Comparison of ENCODE assay signal across 9 cellular contexts in genomic region chr7:117401293-117402002, GRCh38. TPM values are rescaled to one million over a fixed set of nuclear protein-coding genes. Genes with fewer than 3 reads are reported as not detected.
A peak's percentile ranks its signal among the peaks of the same experiment; 100 is the strongest.
DNase-seq lines count a peak whose midpoint lies in the region; ATAC-seq and TF ChIP-seq lines count a peak whose summit lies in the region.
"Had no signal": no experiment of that assay in that cellular context is flagged by ENCODE, and none has a peak within 500 bp of the region (broad histone marks: within the 10 kb centered on the region; RNA-seq: fewer than 3 reads in every experiment).

No MANE protein-coding gene starts in this region.

- DNase-seq in AG20443 (ENCODE audit: low spot score) (peak; percentile 11), NAMALWA (ENCODE audit: low spot score) (peak; percentile 50), foreskin fibroblast (no peak), caudate nucleus (lab: John Stamatoyannopoulos, UW) (no peak), NCI-H1694 treated with DMSO at 0.1 percent for 48 hours (lab: John Stamatoyannopoulos, UW) (no peak), colonic mucosa (no peak), SW 1271 (lab: John Stamatoyannopoulos, UW) (no peak)
- DNase-seq: activated effector memory CD4-positive, alpha-beta T cell treated with Interleukin-2 at 50 U/mL for 16 hours had no signal

- no peak overlapping the region for H3K27ac ChIP-seq in caudate nucleus (ENCODE audit: low read depth, low read length)
- H3K27ac ChIP-seq in colonic mucosa, result no peak overlapping the region

- no peaks in the 10 kb centered on the region for H3K36me3 ChIP-seq in colonic mucosa

- no peak overlapping the region for H3K4me3 ChIP-seq in foreskin fibroblast (ENCODE audit: low read depth in 1 of 2, low read length in 2 of 2)
- no peak overlapping the region for H3K4me3 ChIP-seq in colonic mucosa

- no peaks in the 10 kb centered on the region for H3K9me3 ChIP-seq in colonic mucosa

- no peaks in the 10 kb centered on the region for H3K4me1 ChIP-seq in colonic mucosa

- intact Hi-C loops in colonic mucosa (cut with DNase I), result no loop called here

- H3K9ac ChIP-seq in colonic mucosa (ENCODE audit: low read depth in 2 of 2, low read length in 2 of 2), result no peak overlapping the region

- no peaks in the 10 kb centered on the region for H3K27me3 ChIP-seq in colonic mucosa

- ATAC-seq in GM19351 (IDR thresholded peaks at IDR 0.05; ENCODE audit: unreplicated experiment), result peak; percentile 57

- TF ChIP-seq CTCF in foreskin fibroblast (IDR thresholded peaks at IDR 0.05; ENCODE audit: low read depth, low read length) (peak; percentile 30), colonic mucosa (IDR thresholded peaks at IDR 0.05) (no peak)

RNA-seq across cellular contexts. Expression of gene ASZ1, which starts 25.8 kb away (rescaled TPM):
- total RNA-seq in colonic mucosa, result not detected

Comparison
In these comparisons a context has a peak if more than half of its experiments do, and no peak if none do; other contexts are left out.
1. DNase-seq: peak in AG20443 (single experiment) and NAMALWA (single experiment); none in foreskin fibroblast (0 of 2), caudate nucleus (0 of 61), NCI-H1694 treated with DMSO at 0.1 percent for 48 hours (single experiment), colonic mucosa (single experiment) and SW 1271 (0 of 2).